1 cellular context compared by ENCODE assay signal in the genomic region with DNA sequence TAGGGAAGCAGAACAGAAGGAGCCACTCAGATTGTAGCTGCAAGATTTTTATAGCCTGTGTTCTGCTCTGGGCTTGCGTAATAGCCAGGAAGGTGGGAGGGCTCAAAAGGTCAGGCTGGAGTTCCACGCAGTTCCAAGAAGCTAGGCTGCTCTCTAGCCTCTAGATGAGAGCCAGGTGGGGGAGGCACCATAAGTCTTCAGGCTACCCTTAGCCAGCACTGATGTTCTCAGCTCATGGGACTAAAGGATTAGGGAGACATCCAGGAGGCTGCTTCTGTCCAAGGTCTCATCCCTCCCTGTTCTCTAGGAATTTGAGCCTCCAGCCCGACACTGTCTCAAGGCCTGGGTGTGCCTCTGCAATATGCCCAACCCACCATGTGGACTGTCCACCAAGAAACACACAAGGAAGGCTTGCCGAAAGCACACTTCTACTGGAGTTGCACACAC.
TF ChIP-seq lines count a peak whose summit lies in the region.

No MANE protein-coding gene starts in this region.

TF ChIP-seq in endothelial cell of umbilical vein, 7 proteins besides CTCF, POLR2A, EP300 and RAD21:
- TF ChIP-seq GATA2 (IDR thresholded peaks at IDR 0.05; ENCODE audit: insufficient read depth, insufficient read length, low read depth, low read length) (no peak), EZH2 (IDR thresholded peaks at IDR 0.05; ENCODE audit: borderline replicate concordance, low read depth, low read length, severe bottlenecking) (no peak), FOS (IDR thresholded peaks at IDR 0.05; ENCODE audit: borderline replicate concordance, insufficient read depth, low read length) (no peak), MYC (IDR thresholded peaks at IDR 0.05; ENCODE audit: low read depth, low read length) (no peak), POLR2AphosphoS5 (IDR thresholded peaks at IDR 0.05; ENCODE audit: insufficient read depth, low read depth, low read length) (no peak), JUN (IDR thresholded peaks at IDR 0.05; ENCODE audit: borderline replicate concordance, insufficient read depth, insufficient read length, low read depth) (no peak)
- TF ChIP-seq, protein P1, sequence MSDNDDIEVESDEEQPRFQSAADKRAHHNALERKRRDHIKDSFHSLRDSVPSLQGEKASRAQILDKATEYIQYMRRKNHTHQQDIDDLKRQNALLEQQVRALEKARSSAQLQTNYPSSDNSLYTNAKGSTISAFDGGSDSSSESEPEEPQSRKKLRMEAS (IDR thresholded peaks at IDR 0.05; ENCODE audit: insufficient read depth, insufficient read length) = no peak
